In the genomic region with DNA sequence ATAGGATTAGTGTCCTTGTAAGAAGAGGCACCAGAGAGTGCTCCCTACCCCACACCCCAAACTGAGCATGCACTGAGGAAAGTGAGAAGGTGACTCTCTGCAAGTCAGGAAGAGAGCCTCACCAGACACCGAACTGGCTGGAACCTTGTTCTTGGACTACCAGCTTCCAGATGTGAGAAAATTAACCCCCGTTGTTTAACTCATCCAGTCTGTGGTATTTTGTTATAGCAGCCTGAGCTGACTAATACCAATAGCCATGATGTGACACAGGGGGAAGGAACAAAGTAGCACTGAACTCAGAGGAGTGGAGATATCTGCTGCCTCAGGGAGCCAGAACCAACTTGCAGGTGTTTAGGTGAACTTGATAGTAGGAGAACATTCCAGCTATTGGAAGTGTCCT, we compare ENCODE assay signal across 34 cellular contexts.
"Had no signal": no experiment of that assay in that cellular context is flagged by ENCODE, and none has a peak within 500 bp of the region (broad histone marks: within the 10 kb centered on the region; RNA-seq: fewer than 3 reads in every experiment).

No MANE protein-coding gene starts in this region.

- H3K4me3 Mint-ChIP-seq: activated B cell treated with CpG ODN at 0.5 μM for 24 hours; activated CD4-positive, alpha-beta memory T cell treated with anti-CD3 and anti-CD28 coated beads for 36 hours; activated CD4-positive, alpha-beta T cell treated with anti-CD3 and anti-CD28 coated beads, Interleukin-2, amount 10 ng/mL, durations not matched to agents 24 days and 14 days; activated CD8-positive, alpha-beta T cell treated with anti-CD3 and anti-CD28 coated beads for 36 hours; activated naive CD4-positive, alpha-beta T cell treated with anti-CD3 and anti-CD28 coated beads for 36 hours; activated naive CD8-positive, alpha-beta T cell treated with anti-CD3 and anti-CD28 coated beads for 36 hours; activated T-cell treated with anti-CD3 and anti-CD28 coated beads, Interleukin-2, amount 50 U/mL, for 24 hours; T-helper 1 cell treated with Interleukin-12 subunit alpha and Interleukin-12 subunit beta and Interleukin-4 antibody, amounts not matched to agents 30 μg/mL and 1 μg/mL, for 36 hours; T-helper 2 cell treated with Interferon-gamma antibody and Interleukin-4, amounts not matched to agents 5 μg/mL and 100 μg/mL, for 36 hours had no signal

- FAIRE-seq: astrocyte, TTC549 had no signal

- H3K27ac ChIP-seq: adrenal gland, body of pancreas, brain microvascular endothelial cell, breast epithelium, VCaP had no signal

- H3K9me3 ChIP-seq: adrenal gland, body of pancreas, breast epithelium had no signal

- H3K4me1 Mint-ChIP-seq: activated CD4-positive, alpha-beta T cell treated with anti-CD3 and anti-CD28 coated beads, Interleukin-2, amount 10 ng/mL, durations not matched to agents 24 days and 14 days; activated naive CD8-positive, alpha-beta T cell treated with anti-CD3 and anti-CD28 coated beads for 36 hours had no signal

- H3K27me3 ChIP-seq: adrenal gland, body of pancreas, breast epithelium had no signal

- DNase-seq: activated B cell treated with CpG ODN at 0.5 μM for 24 hours; activated CD4-positive, alpha-beta memory T cell treated with anti-CD3 and anti-CD28 coated beads for 36 hours; activated CD4-positive, alpha-beta T cell treated with anti-CD3 and anti-CD28 coated beads for 4 hours; activated CD4-positive, alpha-beta T cell treated with anti-CD3 and anti-CD28 coated beads, Interleukin-2, amount 10 ng/mL, durations not matched to agents 24 days and 14 days; activated CD4-positive, alpha-beta T cell treated with anti-CD3 and anti-CD28 coated beads, Interleukin-2, amount 50 U/mL, for 1 hour; activated CD4-positive, alpha-beta T cell treated with anti-CD3 and anti-CD28 coated beads, Interleukin-2, amount 50 U/mL, for 4 hours; activated CD4-positive, CD25-positive, alpha-beta regulatory T cell treated with anti-CD3 and anti-CD28 coated beads, Interleukin-2, amount 50 U/mL, for 72 hours; activated CD8-positive, alpha-beta memory T cell treated with anti-CD3 and anti-CD28 coated beads, Interleukin-2, amount 50 U/mL, for 4 hours; activated CD8-positive, alpha-beta T cell treated with anti-CD3 and anti-CD28 coated beads for 36 hours; activated effector memory CD4-positive, alpha-beta T cell treated with anti-CD3 and anti-CD28 coated beads, Interleukin-2, amount 50 U/mL, for 16 hours; activated gamma-delta T cell treated with Interleukin-2 at 50 U/mL for 16 hours; activated naive CD4-positive, alpha-beta T cell; activated naive CD4-positive, alpha-beta T cell treated with anti-CD3 and anti-CD28 coated beads for 36 hours; activated naive CD4-positive, alpha-beta T cell treated with anti-CD3 and anti-CD28 coated beads, Interleukin-2, amount 50 U/mL, for 16 hours; activated naive CD8-positive, alpha-beta T cell treated with anti-CD3 and anti-CD28 coated beads for 36 hours; activated T-cell treated with anti-CD3 and anti-CD28 coated beads for 4 hours; activated T-cell treated with anti-CD3 and anti-CD28 coated beads, Interleukin-2, amount 50 U/mL, for 24 hours; activated T-cell treated with anti-CD3 and anti-CD28 coated beads, Interleukin-2, amount 50 U/mL, for 48 hours; adrenal gland; amniotic stem cell; aorta; body of pancreas; brain microvascular endothelial cell; central memory CD4-positive, alpha-beta T cell; T-helper 1 cell; T-helper 2 cell; T-helper 9 cell had no signal

- ATAC-seq: activated CD8-positive, alpha-beta T cell treated with anti-CD3 and anti-CD28 coated beads for 36 hours; activated naive CD4-positive, alpha-beta T cell treated with anti-CD3 and anti-CD28 coated beads, Interleukin-2, amount 50 U/mL, for 72 hours; body of pancreas had no signal

- H3K36me3 Mint-ChIP-seq: activated CD4-positive, alpha-beta memory T cell treated with anti-CD3 and anti-CD28 coated beads for 36 hours; activated naive CD4-positive, alpha-beta T cell treated with anti-CD3 and anti-CD28 coated beads, Interleukin-2, amount 50 U/mL, for 72 hours; activated naive CD8-positive, alpha-beta T cell treated with anti-CD3 and anti-CD28 coated beads for 36 hours had no signal

- H3K4me3 ChIP-seq: adrenal gland, body of pancreas, breast epithelium had no signal

- H3K9me3 Mint-ChIP-seq: activated B cell treated with CpG ODN at 0.5 μM for 24 hours; activated CD4-positive, alpha-beta memory T cell treated with anti-CD3 and anti-CD28 coated beads for 36 hours; activated CD4-positive, alpha-beta T cell treated with anti-CD3 and anti-CD28 coated beads, Interleukin-2, amount 10 ng/mL, durations not matched to agents 24 days and 14 days; activated CD8-positive, alpha-beta T cell treated with anti-CD3 and anti-CD28 coated beads for 36 hours; activated naive CD4-positive, alpha-beta T cell treated with anti-CD3 and anti-CD28 coated beads for 36 hours; activated naive CD8-positive, alpha-beta T cell treated with anti-CD3 and anti-CD28 coated beads for 36 hours; activated T-cell treated with anti-CD3 and anti-CD28 coated beads, Interleukin-2, amount 50 U/mL, for 24 hours; T-helper 1 cell treated with Interleukin-12 subunit alpha and Interleukin-12 subunit beta and Interleukin-4 antibody, amounts not matched to agents 30 μg/mL and 1 μg/mL, for 36 hours; T-helper 2 cell treated with Interferon-gamma antibody and Interleukin-4, amounts not matched to agents 5 μg/mL and 100 μg/mL, for 36 hours had no signal

- H3K36me3 ChIP-seq: adrenal gland, brain microvascular endothelial cell, breast epithelium had no signal

- H3K27ac Mint-ChIP-seq: activated B cell treated with CpG ODN at 0.5 μM for 24 hours; activated CD4-positive, alpha-beta memory T cell treated with anti-CD3 and anti-CD28 coated beads for 36 hours; activated CD4-positive, alpha-beta T cell treated with anti-CD3 and anti-CD28 coated beads, Interleukin-2, amount 10 ng/mL, durations not matched to agents 24 days and 14 days; activated CD8-positive, alpha-beta T cell treated with anti-CD3 and anti-CD28 coated beads for 36 hours; activated naive CD4-positive, alpha-beta T cell treated with anti-CD3 and anti-CD28 coated beads for 36 hours; activated naive CD4-positive, alpha-beta T cell treated with anti-CD3 and anti-CD28 coated beads, Interleukin-2, amount 50 U/mL, for 72 hours; activated naive CD8-positive, alpha-beta T cell treated with anti-CD3 and anti-CD28 coated beads for 36 hours; activated T-cell treated with anti-CD3 and anti-CD28 coated beads, Interleukin-2, amount 50 U/mL, for 24 hours; T-helper 1 cell treated with Interleukin-12 subunit alpha and Interleukin-12 subunit beta and Interleukin-4 antibody, amounts not matched to agents 30 μg/mL and 1 μg/mL, for 36 hours; T-helper 2 cell treated with Interferon-gamma antibody and Interleukin-4, amounts not matched to agents 5 μg/mL and 100 μg/mL, for 36 hours had no signal

- H3K4me1 ChIP-seq: adrenal gland, body of pancreas, breast epithelium had no signal
